10 cellular contexts compared by ENCODE assay signal in genomic region chr3:14460342-14461005, GRCh38. TPM values are rescaled to one million over a fixed set of nuclear protein-coding genes. Genes with fewer than 3 reads are reported as not detected.
A peak's percentile ranks its signal among the peaks of the same experiment; 100 is the strongest.
DNase-seq lines count a peak whose midpoint lies in the region; ATAC-seq and TF ChIP-seq lines count a peak whose summit lies in the region.
"Had no signal": no experiment of that assay in that cellular context is flagged by ENCODE, and none has a peak within 500 bp of the region (broad histone marks: within the 10 kb centered on the region; RNA-seq: fewer than 3 reads in every experiment).

No MANE protein-coding gene starts in this region.

- no peak for TF ChIP-seq CTCF in AG04450 (IDR thresholded peaks at IDR 0.05; ENCODE audit: low read depth, low read length)
- no peak for TF ChIP-seq CTCF in PC-3 (conservative IDR thresholded peaks at IDR 0.05; ENCODE audit: low read depth, low read length)
- TF ChIP-seq CTCF in endothelial cell (IDR thresholded peaks at IDR 0.05; ENCODE audit: unreplicated experiment): no peak

- H3K27ac Mint-ChIP-seq in endothelial cell (ENCODE audit: unreplicated experiment): peak overlapping the region; percentile 39

- peaks cover 6% of the 10 kb centered on the region for H3F3A ChIP-seq in PC-3 (ENCODE audit: low read length, unreplicated experiment)

- no peaks in the 10 kb centered on the region for H3K9me2 ChIP-seq in PC-3 (replicated peaks; ENCODE audit: low read length)

- peak overlapping the region; percentile 23; the same call in 1 of the 2 replicates for H3K4me2 ChIP-seq in PC-3 (ENCODE audit: low read length)

- CTCF ChIA-PET in AG04450 (lab: Charles Lee) (interaction anchor here (1.0 to 5.6 kb wide), 10 partner anchors 8 to 284 kb away, joined by 3 to 152 read pairs (median 6); no protein-coding TSS in a partner anchor), PC-3 (lab: Charles Lee) (interaction anchor here (0.5 to 1.9 kb wide), 4 partner anchors 8 to 257 kb away, joined by 5 to 20 read pairs (median 8); partner anchors contain the start of gene SLC6A6)

- peaks cover 12% of the 10 kb centered on the region for H3K4me1 ChIP-seq in PC-3 (ENCODE audit: insufficient read depth, low read length)

- ATAC-seq in PC-3 (peak; percentile 89), GM19397 (IDR thresholded peaks at IDR 0.05; ENCODE audit: unreplicated experiment) (no peak), GM21737 (IDR thresholded peaks at IDR 0.05; ENCODE audit: unreplicated experiment) (no peak), GM19395 (IDR thresholded peaks at IDR 0.05; ENCODE audit: unreplicated experiment) (no peak)

- no peak overlapping the region for H3K9ac ChIP-seq in PC-3 (ENCODE audit: low read length)

- no peaks in the 10 kb centered on the region for H3K9me3 Mint-ChIP-seq in endothelial cell (ENCODE audit: unreplicated experiment)

- peaks cover 21% of the 10 kb centered on the region for H3K36me3 Mint-ChIP-seq in endothelial cell (ENCODE audit: low read depth, unreplicated experiment)

- H3K4me3 Mint-ChIP-seq in endothelial cell (ENCODE audit: unreplicated experiment): peak overlapping the region; percentile 39

- H3K27me3 Mint-ChIP-seq in endothelial cell (ENCODE audit: unreplicated experiment): peaks cover 7% of the 10 kb centered on the region

- H3K27ac ChIP-seq in AG04450 (ENCODE audit: low read depth, low read length) (peak overlapping the region; percentile 61), PC-3 (ENCODE audit: low read length) (0 out of 2 replicates have a peak overlapping the region, but pooled peaks have one; percentile 15)
- H3K27ac ChIP-seq: epithelial cell of prostate had no signal

- H3K4me1 Mint-ChIP-seq in endothelial cell (ENCODE audit: unreplicated experiment): peaks cover 23% of the 10 kb centered on the region

- no peaks in the 10 kb centered on the region for H3K9me3 ChIP-seq in AG04450 (ENCODE audit: control insufficient read depth, insufficient read depth, low read length)
- no peaks in the 10 kb centered on the region for H3K9me3 ChIP-seq in PC-3 (ENCODE audit: low read length)

- no peak overlapping the region for H2AFZ ChIP-seq in PC-3 (ENCODE audit: low read length)

- peak; percentile 77 for DNase-seq in AG04450 (ENCODE audit: low read depth, low spot score)
- DNase-seq in PC-3: peak; percentile 59
- DNase-seq in endothelial cell (ENCODE audit: low spot score): no peak
- peak; percentile 92 for DNase-seq in myocyte (ENCODE audit: low read depth)
- DNase-seq in NCI-H345 treated with DMSO at 0.1 percent for 48 hours (lab: John Stamatoyannopoulos, UW; ENCODE audit: unreplicated experiment): no peak
- DNase-seq: NCI-H1694 had no signal

- H3K4me3 ChIP-seq in AG04450 (ENCODE audit: low read depth, low read length) (no peak overlapping the region), PC-3 (ENCODE audit: low read length) (no peak overlapping the region)

- H3K27me3 ChIP-seq in AG04450 (ENCODE audit: control insufficient read depth, insufficient read depth, low read length): no peaks in the 10 kb centered on the region
- H3K27me3 ChIP-seq in PC-3 (ENCODE audit: low read length): no peaks in the 10 kb centered on the region

- intact Hi-C loops in PC-3 (cut with micrococcal nuclease): loop anchor here (1.0 kb wide), 2 partner anchors 58 to 199 kb away; partner anchors contain the start of gene SLC6A6

- POLR2A ChIA-PET in AG04450 (lab: Yijun Ruan, JAX) (interaction anchor here (1.5 kb wide), 1 partner anchor 8 kb away, joined by 6 read pairs; no protein-coding TSS in a partner anchor), PC-3 (lab: Charles Lee; ENCODE audit: unreplicated experiment) (no interaction called here)

- no TSS peak for BruUV-seq in PC-3 (replicated peaks; lab: Mats Ljungman, UMichigan)

- peaks cover 18% of the 10 kb centered on the region for H3K36me3 ChIP-seq in PC-3 (ENCODE audit: low read depth, low read length)

- H4K20me1 ChIP-seq in PC-3 (ENCODE audit: low read length): no peaks in the 10 kb centered on the region

- no peaks in the 10 kb centered on the region for H3K79me2 ChIP-seq in PC-3 (ENCODE audit: low read length)

RNA-seq across cellular contexts. Expression of gene SLC6A6, which starts 58.1 kb away (rescaled TPM):
- 30.8 and 33.5 TPM in 2 replicates for polyA plus RNA-seq in AG04450 (2011; rRNA removed)
- polyA minus RNA-seq in AG04450 (2011; rRNA and poly(A)+ RNA removed): 60.0 and 62.6 TPM in 2 replicates
- total RNA-seq in PC-3 (2014; rRNA removed) (28.1 and 31.9 TPM in 2 replicates), endothelial cell (ENCODE audit: unreplicated experiment) (46.3 TPM), myocyte (63.3 and 79.9 TPM in 2 replicates)
- 45.9 TPM for polyA plus RNA-seq in myocyte (2012)

Comparison
In these comparisons a context has a peak if more than half of its experiments do, and no peak if none do; other contexts are left out.
1. DNase-seq: peak in AG04450 (single experiment), PC-3 (single experiment) and myocyte (single experiment); none in endothelial cell (single experiment) and NCI-H345 treated with DMSO at 0.1 percent for 48 hours (single experiment).